Comparison of ENCODE assay signal across 10 cellular contexts in the genomic region with DNA sequence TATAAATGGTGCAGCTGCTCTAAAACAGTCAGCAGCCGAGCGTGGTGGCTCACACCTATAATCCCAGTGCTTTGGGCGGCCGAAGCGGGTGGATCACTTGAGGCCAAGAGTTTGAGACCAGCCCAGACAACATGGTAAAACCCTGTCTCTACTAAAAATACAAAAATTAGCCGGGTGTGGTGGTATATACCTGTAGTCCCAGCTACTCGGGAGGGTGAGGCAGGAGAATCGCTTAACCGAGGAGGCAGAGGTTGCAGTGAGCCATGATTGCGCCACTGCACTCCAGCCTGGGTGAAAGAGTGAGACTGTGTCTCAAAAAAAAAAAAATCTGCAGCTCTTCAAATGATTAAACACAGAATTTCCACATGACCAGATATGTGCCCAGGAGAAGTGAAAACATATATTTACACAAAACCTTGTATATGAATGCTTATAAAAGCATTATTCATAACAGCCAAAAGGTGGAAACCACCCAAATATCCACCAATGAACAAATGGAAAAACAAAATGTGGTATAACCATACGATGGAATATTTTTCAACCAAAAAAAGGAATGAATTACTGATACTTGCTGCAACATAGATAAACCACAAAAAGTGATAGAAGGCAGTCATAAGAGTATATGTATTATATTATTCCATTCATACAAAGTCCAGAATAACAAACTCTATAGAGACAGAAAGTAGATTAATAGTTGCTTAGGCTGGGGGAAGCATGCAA. TPM values are rescaled to one million over a fixed set of nuclear protein-coding genes. Genes with fewer than 3 reads are reported as not detected.
DNase-seq lines count a peak whose midpoint lies in the region; ATAC-seq and TF ChIP-seq lines count a peak whose summit lies in the region.
"Had no signal": no experiment of that assay in that cellular context is flagged by ENCODE, and none has a peak within 500 bp of the region (broad histone marks: within the 10 kb centered on the region; RNA-seq: fewer than 3 reads in every experiment).

No MANE protein-coding gene starts in this region.

- no peaks in the 10 kb centered on the region for H3K9me3 ChIP-seq in mucosa of descending colon
- H3K9me3 ChIP-seq: tibial artery had no signal

- no peak overlapping the region for H3K4me3 ChIP-seq in mucosa of descending colon
- H3K4me3 ChIP-seq: tibial artery had no signal

- H3K4me1 ChIP-seq in mucosa of descending colon (ENCODE audit: low read depth): peaks cover 11% of the 10 kb centered on the region

- intact Hi-C loops in mucosa of descending colon (cut with DNase I, micrococcal nuclease): no loop called here

- DNase-seq in activated CD4-positive, CD25-positive, alpha-beta regulatory T cell (lab: John Stamatoyannopoulos, UW): no peak
- DNase-seq in left lobe of liver (ENCODE audit: low spot score) (peak; percentile 68), mucosa of descending colon (no peak), C1 segment of cervical spinal cord (lab: John Stamatoyannopoulos, UW) (no peak), NCI-H510A treated with DMSO at 0.1 percent for 48 hours (lab: John Stamatoyannopoulos, UW) (no peak)
- DNase-seq: 8988T, tibial artery had no signal

- no peak for TF ChIP-seq CTCF in mucosa of descending colon (IDR thresholded peaks at IDR 0.05)

- H3K36me3 ChIP-seq in mucosa of descending colon (ENCODE audit: low read depth): no peaks in the 10 kb centered on the region

- peak; percentile 44 to 64 for ATAC-seq in activated CD4-positive, CD25-positive, alpha-beta regulatory T cell treated with anti-CD3 and anti-CD28 coated beads, Interleukin-2, amount 50 U/mL, for 24 hours
- ATAC-seq in GM21381 (IDR thresholded peaks at IDR 0.05; ENCODE audit: unreplicated experiment) (peak; percentile 39), HG03457 (IDR thresholded peaks at IDR 0.05; ENCODE audit: unreplicated experiment) (peak; percentile 41), left lobe of liver (peak; percentile 91), mucosa of descending colon (no peak)

RNA-seq across cellular contexts. Expression of gene EPS15, which starts 14.1 kb away (rescaled TPM):
- 26.1 TPM for total RNA-seq in left lobe of liver
- total RNA-seq in mucosa of descending colon: 10 to 100 TPM; 50.0 to 85.5 (median 54.0) TPM
